Comparison of ENCODE assay signal across 2 cellular contexts in the genomic region with DNA sequence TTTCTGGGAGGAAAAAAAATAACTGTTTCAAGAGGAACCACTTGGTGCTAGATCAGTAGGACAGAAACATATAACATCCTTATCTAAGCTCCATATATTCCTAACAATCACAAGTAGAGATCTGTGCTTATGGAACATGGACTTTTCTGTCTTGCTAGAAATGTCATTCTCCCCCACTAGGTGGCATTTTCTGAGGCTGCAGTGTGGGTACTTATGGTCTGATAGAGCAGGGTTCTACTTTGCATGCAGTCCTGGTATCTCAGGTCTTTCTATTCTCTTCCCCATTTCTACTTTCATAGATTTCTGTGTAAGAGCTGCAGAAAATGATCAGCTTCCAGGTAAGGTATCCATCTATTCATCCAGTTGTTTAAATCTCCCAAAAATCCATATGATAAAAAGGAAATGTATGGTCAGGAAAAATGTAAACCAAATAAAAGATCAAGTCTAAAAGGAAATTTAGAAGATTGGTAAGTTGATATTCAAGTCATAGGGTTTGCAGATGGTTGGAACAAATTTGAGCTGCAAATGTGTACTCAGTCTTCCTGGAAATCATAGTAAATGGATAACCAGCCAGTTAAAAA.
TF ChIP-seq lines count a peak whose summit lies in the region.

No MANE protein-coding gene starts in this region.

TF ChIP-seq in Ishikawa, 13 proteins besides CTCF, POLR2A, EP300 and RAD21 (continued from another document):
- TF ChIP-seq CREB1 (IDR thresholded peaks at IDR 0.05; ENCODE audit: low read depth) (no peak), ZBTB7A (IDR thresholded peaks at IDR 0.05; ENCODE audit: low read depth) (no peak), CEBPB (IDR thresholded peaks at IDR 0.05) (no peak), TAF1 (IDR thresholded peaks at IDR 0.05; ENCODE audit: low read depth) (no peak), TEAD4 (IDR thresholded peaks at IDR 0.05) (no peak), FOXM1 (IDR thresholded peaks at IDR 0.05; ENCODE audit: borderline replicate concordance, low read depth) (no peak)
- TF ChIP-seq, protein P1, sequence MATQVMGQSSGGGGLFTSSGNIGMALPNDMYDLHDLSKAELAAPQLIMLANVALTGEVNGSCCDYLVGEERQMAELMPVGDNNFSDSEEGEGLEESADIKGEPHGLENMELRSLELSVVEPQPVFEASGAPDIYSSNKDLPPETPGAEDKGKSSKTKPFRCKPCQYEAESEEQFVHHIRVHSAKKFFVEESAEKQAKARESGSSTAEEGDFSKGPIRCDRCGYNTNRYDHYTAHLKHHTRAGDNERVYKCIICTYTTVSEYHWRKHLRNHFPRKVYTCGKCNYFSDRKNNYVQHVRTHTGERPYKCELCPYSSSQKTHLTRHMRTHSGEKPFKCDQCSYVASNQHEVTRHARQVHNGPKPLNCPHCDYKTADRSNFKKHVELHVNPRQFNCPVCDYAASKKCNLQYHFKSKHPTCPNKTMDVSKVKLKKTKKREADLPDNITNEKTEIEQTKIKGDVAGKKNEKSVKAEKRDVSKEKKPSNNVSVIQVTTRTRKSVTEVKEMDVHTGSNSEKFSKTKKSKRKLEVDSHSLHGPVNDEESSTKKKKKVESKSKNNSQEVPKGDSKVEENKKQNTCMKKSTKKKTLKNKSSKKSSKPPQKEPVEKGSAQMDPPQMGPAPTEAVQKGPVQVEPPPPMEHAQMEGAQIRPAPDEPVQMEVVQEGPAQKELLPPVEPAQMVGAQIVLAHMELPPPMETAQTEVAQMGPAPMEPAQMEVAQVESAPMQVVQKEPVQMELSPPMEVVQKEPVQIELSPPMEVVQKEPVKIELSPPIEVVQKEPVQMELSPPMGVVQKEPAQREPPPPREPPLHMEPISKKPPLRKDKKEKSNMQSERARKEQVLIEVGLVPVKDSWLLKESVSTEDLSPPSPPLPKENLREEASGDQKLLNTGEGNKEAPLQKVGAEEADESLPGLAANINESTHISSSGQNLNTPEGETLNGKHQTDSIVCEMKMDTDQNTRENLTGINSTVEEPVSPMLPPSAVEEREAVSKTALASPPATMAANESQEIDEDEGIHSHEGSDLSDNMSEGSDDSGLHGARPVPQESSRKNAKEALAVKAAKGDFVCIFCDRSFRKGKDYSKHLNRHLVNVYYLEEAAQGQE (IDR thresholded peaks at IDR 0.05; ENCODE audit: low read depth) = no peak
- TF ChIP-seq, protein P2, sequence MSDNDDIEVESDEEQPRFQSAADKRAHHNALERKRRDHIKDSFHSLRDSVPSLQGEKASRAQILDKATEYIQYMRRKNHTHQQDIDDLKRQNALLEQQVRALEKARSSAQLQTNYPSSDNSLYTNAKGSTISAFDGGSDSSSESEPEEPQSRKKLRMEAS (IDR thresholded peaks at IDR 0.05) = no peak

TF ChIP-seq in liver, 16 proteins besides CTCF, POLR2A, EP300 and RAD21 (continued from another document):
- TF ChIP-seq, protein P3, sequence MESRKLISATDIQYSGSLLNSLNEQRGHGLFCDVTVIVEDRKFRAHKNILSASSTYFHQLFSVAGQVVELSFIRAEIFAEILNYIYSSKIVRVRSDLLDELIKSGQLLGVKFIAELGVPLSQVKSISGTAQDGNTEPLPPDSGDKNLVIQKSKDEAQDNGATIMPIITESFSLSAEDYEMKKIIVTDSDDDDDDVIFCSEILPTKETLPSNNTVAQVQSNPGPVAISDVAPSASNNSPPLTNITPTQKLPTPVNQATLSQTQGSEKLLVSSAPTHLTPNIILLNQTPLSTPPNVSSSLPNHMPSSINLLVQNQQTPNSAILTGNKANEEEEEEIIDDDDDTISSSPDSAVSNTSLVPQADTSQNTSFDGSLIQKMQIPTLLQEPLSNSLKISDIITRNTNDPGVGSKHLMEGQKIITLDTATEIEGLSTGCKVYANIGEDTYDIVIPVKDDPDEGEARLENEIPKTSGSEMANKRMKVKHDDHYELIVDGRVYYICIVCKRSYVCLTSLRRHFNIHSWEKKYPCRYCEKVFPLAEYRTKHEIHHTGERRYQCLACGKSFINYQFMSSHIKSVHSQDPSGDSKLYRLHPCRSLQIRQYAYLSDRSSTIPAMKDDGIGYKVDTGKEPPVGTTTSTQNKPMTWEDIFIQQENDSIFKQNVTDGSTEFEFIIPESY (IDR thresholded peaks at IDR 0.05) = no peak
